10 cellular contexts compared by ENCODE assay signal in the genomic region with DNA sequence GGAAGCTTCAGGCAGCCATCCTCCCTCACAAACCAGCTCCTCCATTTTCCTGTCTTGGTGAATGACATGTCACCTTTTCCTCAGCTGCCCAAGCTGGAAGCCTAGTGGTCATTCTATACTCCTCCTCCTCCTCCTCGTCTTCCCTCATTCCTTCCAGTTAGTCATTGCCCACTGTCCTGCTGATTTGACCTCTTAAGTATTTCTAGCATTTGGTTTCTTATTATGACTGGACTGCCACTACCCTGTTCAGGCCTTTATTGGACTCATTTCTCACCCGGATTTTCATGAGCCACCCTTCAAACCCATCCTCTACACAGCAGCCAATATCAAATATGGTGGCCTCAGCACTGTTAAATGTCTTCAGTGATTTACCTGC. TPM values are rescaled to one million over a fixed set of nuclear protein-coding genes. Genes with fewer than 3 reads are reported as not detected.
DNase-seq lines count a peak whose midpoint lies in the region; ATAC-seq and TF ChIP-seq lines count a peak whose summit lies in the region.
"Had no signal": no experiment of that assay in that cellular context is flagged by ENCODE, and none has a peak within 500 bp of the region (broad histone marks: within the 10 kb centered on the region; RNA-seq: fewer than 3 reads in every experiment).

No MANE protein-coding gene starts in this region.

- H3K4me3 Mint-ChIP-seq in CD4-positive, CD25-positive, alpha-beta regulatory T cell = peak overlapping the region in 3 of 4 donors; percentile 36 to 66 (median 64)

- H3K4me1 ChIP-seq in CD4-positive, CD25-positive, alpha-beta regulatory T cell (ENCODE audit: control insufficient read depth, insufficient read depth, low read length, poor library complexity, severe bottlenecking) = peaks cover 59% of the 10 kb centered on the region

- peaks cover 11% of the 10 kb centered on the region; the same call in 1 of the 2 replicates for H3K79me2 ChIP-seq in SU-DHL-6 (ENCODE audit: insufficient read depth, low read length)

- peaks cover 11% of the 10 kb centered on the region for H3K36me3 Mint-ChIP-seq in CD4-positive, CD25-positive, alpha-beta regulatory T cell

- peak overlapping the region; percentile 88 to 90 (median 89) for H3K27ac Mint-ChIP-seq in CD4-positive, CD25-positive, alpha-beta regulatory T cell

- H3F3A ChIP-seq in SU-DHL-6 (ENCODE audit: insufficient read depth) = 0 out of 2 replicates have a peak, but pooled peaks cover 3% of the 10 kb centered on the region

- H3K4me3 ChIP-seq in CD4-positive, CD25-positive, alpha-beta regulatory T cell (ENCODE audit: low read depth, low read length) = peak overlapping the region; percentile 71
- no peak overlapping the region for H3K4me3 ChIP-seq in SU-DHL-6 (ENCODE audit: insufficient read depth, low read length, poor library complexity, severe bottlenecking)
- H3K4me3 ChIP-seq: lung had no signal

- no peak overlapping the region for H2AFZ ChIP-seq in SU-DHL-6 (ENCODE audit: low read depth, low read length, severe bottlenecking)

- peak overlapping the region; percentile 32 for H3K4me2 ChIP-seq in SU-DHL-6 (ENCODE audit: low read depth, low read length, poor library complexity, severe bottlenecking)

- peaks cover 0 to 18% (median 2%) of the 10 kb centered on the region in 7 donors for H3K9me3 Mint-ChIP-seq in CD4-positive, CD25-positive, alpha-beta regulatory T cell

- no peak overlapping the region for H3K9ac ChIP-seq in SU-DHL-6 (ENCODE audit: low read length)

- H3K27ac ChIP-seq in CD4-positive, CD25-positive, alpha-beta regulatory T cell (ENCODE audit: insufficient read depth, low read length, poor library complexity, severe bottlenecking) = peak overlapping the region; percentile 62
- H3K27ac ChIP-seq in SU-DHL-6 (ENCODE audit: low read depth, low read length) = no peak overlapping the region

- H3K36me3 ChIP-seq in CD4-positive, CD25-positive, alpha-beta regulatory T cell (ENCODE audit: control insufficient read depth, insufficient read depth, low read length) = no peaks in the 10 kb centered on the region
- no peaks in the 10 kb centered on the region for H3K36me3 ChIP-seq in SU-DHL-6 (ENCODE audit: low read length)

- no peak for DNase-seq in CD4-positive, CD25-positive, alpha-beta regulatory T cell
- DNase-seq in kidney tubule cell (ENCODE audit: low spot score) (peak; percentile 93), NCI-H128 (lab: John Stamatoyannopoulos, UW; ENCODE audit: unreplicated experiment) (no peak)
- DNase-seq in stimulated activated CD4-positive, alpha-beta T cell treated with anti-CD3 and anti-CD28 coated beads, Interleukin-12 subunit alpha, Interleukin-12 subunit beta, amount 100 ng/mL, for 4 hours = no peak
- DNase-seq: Karpas-422 had no signal

- peaks cover 52 to 88% (median 76%) of the 10 kb centered on the region in 4 donors for H3K4me1 Mint-ChIP-seq in CD4-positive, CD25-positive, alpha-beta regulatory T cell

- TF ChIP-seq CTCF in SU-DHL-6 (IDR thresholded peaks at IDR 0.05; ENCODE audit: insufficient read depth, low read length, poor library complexity, severe bottlenecking) = no peak

- H3K9me3 ChIP-seq in CD4-positive, CD25-positive, alpha-beta regulatory T cell (ENCODE audit: control insufficient read depth in 2 of 2, low read length in 2 of 2) = peaks cover 7 to 8% of the 10 kb centered on the region in 2 experiments
- no peaks in the 10 kb centered on the region for H3K9me3 ChIP-seq in SU-DHL-6 (ENCODE audit: insufficient read depth, low read length)

- H3K9me2 ChIP-seq in SU-DHL-6 (replicated peaks; ENCODE audit: insufficient read depth, low read length) = no peaks in the 10 kb centered on the region

- no peaks in the 10 kb centered on the region for H3K27me3 Mint-ChIP-seq in CD4-positive, CD25-positive, alpha-beta regulatory T cell

- H4K20me1 ChIP-seq in SU-DHL-6 (ENCODE audit: low read depth, low read length) = no peaks in the 10 kb centered on the region

- ATAC-seq in CD4-positive, CD25-positive, alpha-beta regulatory T cell (ENCODE audit: low read depth in 2 of 2) = no peak
- ATAC-seq in GM21723 (IDR thresholded peaks at IDR 0.05; ENCODE audit: unreplicated experiment) (peak; percentile 13), GM19023 (IDR thresholded peaks at IDR 0.05; ENCODE audit: unreplicated experiment) (no peak), HG02938 (IDR thresholded peaks at IDR 0.05; ENCODE audit: unreplicated experiment) (no peak)

- H3K27me3 ChIP-seq in CD4-positive, CD25-positive, alpha-beta regulatory T cell (ENCODE audit: control insufficient read depth, insufficient read depth, low read length) = no peaks in the 10 kb centered on the region
- H3K27me3 ChIP-seq in SU-DHL-6 (ENCODE audit: low read length) = no peaks in the 10 kb centered on the region

RNA-seq across cellular contexts. Expression of a gene that starts 21.9 kb away (rescaled TPM):
- 68.8 TPM for total RNA-seq in CD4-positive, CD25-positive, alpha-beta regulatory T cell
- polyA plus RNA-seq in CD4-positive, CD25-positive, alpha-beta regulatory T cell = 1 to 10 TPM; 3.6 to 7.2 (median 6.3) TPM
